Comparison of ENCODE assay signal across 13 cellular contexts in the genomic region with DNA sequence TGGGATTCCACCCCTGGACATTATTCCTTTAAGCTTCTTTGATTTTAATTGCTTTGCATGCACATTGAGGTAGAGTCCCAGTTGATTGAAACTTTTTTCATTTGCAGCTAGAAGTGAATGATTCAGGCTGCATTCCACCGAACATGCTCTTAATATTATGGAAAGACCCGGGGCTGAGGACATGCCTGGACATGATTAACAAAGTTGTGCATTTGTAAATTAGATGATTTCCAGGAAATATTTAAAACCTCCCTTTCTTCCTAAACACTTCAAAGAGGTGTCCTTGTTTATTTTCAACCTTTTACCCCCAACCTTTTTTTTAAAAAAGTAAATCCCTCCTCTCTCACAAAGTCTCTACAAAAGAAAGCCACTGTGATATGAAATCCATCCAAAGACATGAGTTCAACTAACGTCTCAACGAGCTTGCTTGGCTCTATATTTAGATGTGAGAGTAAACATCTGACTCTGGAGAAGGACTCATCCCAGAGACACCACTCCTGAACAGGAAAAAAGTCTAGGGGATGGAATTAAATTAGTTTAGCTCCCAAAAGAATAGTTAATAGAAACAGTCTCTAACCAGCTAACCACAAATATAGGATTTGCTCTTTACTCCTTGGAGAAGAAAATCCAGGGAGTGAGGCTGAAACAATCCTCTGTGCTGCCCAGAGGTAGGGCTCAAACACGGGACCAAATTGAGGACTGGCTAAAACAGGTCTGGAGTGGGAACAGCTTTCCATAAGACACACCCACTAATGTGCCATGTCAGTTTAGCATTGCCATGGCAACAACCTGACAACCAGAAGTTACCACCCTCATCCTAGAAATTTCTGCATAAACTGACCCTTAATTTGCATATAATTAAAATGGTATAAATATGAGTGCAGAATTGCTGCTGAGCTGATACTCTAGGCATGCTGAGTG.
DNase-seq lines count a peak whose midpoint lies in the region; ATAC-seq, FAIRE-seq and TF ChIP-seq lines count a peak whose summit lies in the region.
"Had no signal": no experiment of that assay in that cellular context is flagged by ENCODE, and none has a peak within 500 bp of the region (broad histone marks: within the 10 kb centered on the region; RNA-seq: fewer than 3 reads in every experiment).

No MANE protein-coding gene starts in this region.

- H3K27ac ChIP-seq in SJSA1 = 0 out of 2 replicates have a peak overlapping the region, but pooled peaks have one; percentile 6
- H3K27ac ChIP-seq in neuronal stem cell (replicated peaks; ENCODE audit: low read length) = no peak overlapping the region

- no peak overlapping the region for H3K14ac ChIP-seq in neuronal stem cell (ENCODE audit: low read length)

- H4K91ac ChIP-seq in neuronal stem cell (ENCODE audit: low read depth, low read length, poor library complexity) = no peak overlapping the region

- H3K27me3 ChIP-seq in SJSA1 (replicated peaks) (no peaks in the 10 kb centered on the region), neuronal stem cell (ENCODE audit: control insufficient read depth in 3 of 3, insufficient read depth in 3 of 3, low read depth in 1 of 3, low read length in 3 of 3) (no peaks in the 10 kb centered on the region)

- WGBS in neuronal stem cell (ENCODE audit: extremely low coverage in 2 of 2, insufficient read length in 2 of 2, insufficient replicate concordance in 1 of 2), 2 donors = no CpG with 5 or more reads among the region's 5 CpGs

- H2AK5ac ChIP-seq in neuronal stem cell (ENCODE audit: low read depth, low read length) = no peak overlapping the region

- H3K36me3 ChIP-seq in SJSA1 (no peaks in the 10 kb centered on the region), neuronal stem cell (replicated peaks in 1 of 2; ENCODE audit: control insufficient read depth in 2 of 2, insufficient read depth in 2 of 2, low read length in 2 of 2) (no peaks in the 10 kb centered on the region)

- no peak for ATAC-seq in HG02885 (IDR thresholded peaks at IDR 0.05; ENCODE audit: poor library complexity, unreplicated experiment)

- no peak overlapping the region for H3K4ac ChIP-seq in neuronal stem cell (ENCODE audit: low read length)

- no peak for FAIRE-seq in D721Med (lab: Jason Lieb, UNC)
- FAIRE-seq: colon had no signal

- no peaks in the 10 kb centered on the region for H3K79me1 ChIP-seq in neuronal stem cell (ENCODE audit: low read depth, low read length)

- H3K9me3 ChIP-seq in SJSA1 (replicated peaks) (no peaks in the 10 kb centered on the region), neuronal stem cell (replicated peaks in 1 of 2; ENCODE audit: control insufficient read depth in 2 of 2, insufficient read depth in 1 of 2, low read depth in 1 of 2, low read length in 2 of 2) (peaks cover 0 to 28% of the 10 kb centered on the region in 2 donors)

- H3K18ac ChIP-seq in neuronal stem cell (ENCODE audit: low read length) = no peak overlapping the region

- H3K4me1 ChIP-seq in SJSA1 (replicated peaks) (peaks cover 19% of the 10 kb centered on the region), neuronal stem cell (ENCODE audit: control insufficient read depth in 2 of 2, insufficient read depth in 1 of 2, low read depth in 1 of 2, low read length in 2 of 2) (peaks cover 13 to 20% of the 10 kb centered on the region in 2 donors)

- no peak overlapping the region for H2BK15ac ChIP-seq in neuronal stem cell (ENCODE audit: low read length)

- H2BK5ac ChIP-seq in neuronal stem cell (ENCODE audit: low read length) = no peak overlapping the region

- H3K23ac ChIP-seq in neuronal stem cell (ENCODE audit: low read depth, low read length, poor library complexity) = no peak overlapping the region

- no peak overlapping the region for H3K9ac ChIP-seq in neuronal stem cell (ENCODE audit: low read depth, low read length, poor library complexity)

- DNase-seq in EL (peak; percentile 44), SJSA1 (ENCODE audit: low read depth in 1 of 2, low spot score in 2 of 2) (no peak), fibroblast of gingiva (ENCODE audit: low read depth) (peak; percentile 47), neuronal stem cell (ENCODE audit: low spot score) (no peak), NCI-H187 (lab: John Stamatoyannopoulos, UW) (no peak), NCI-H345 treated with DMSO at 0.1 percent for 48 hours (lab: John Stamatoyannopoulos, UW; ENCODE audit: unreplicated experiment) (no peak), D721Med (ENCODE audit: insufficient read length, low spot score) (no peak)
- DNase-seq: activated CD8-positive, alpha-beta memory T cell treated with anti-CD3 and anti-CD28 coated beads, Interleukin-2, amount 50 U/mL, for 48 hours; Calu3; NCI-H2227 treated with DMSO at 0.1 percent for 48 hours; stimulated activated CD4-positive, alpha-beta T cell treated with anti-CD3 and anti-CD28 coated beads, Interleukin-2, amount 100 ng/mL, for 24 hours had no signal

- no peak overlapping the region for H2BK12ac ChIP-seq in neuronal stem cell (ENCODE audit: low read length)

- no peak overlapping the region for H3K4me2 ChIP-seq in neuronal stem cell (ENCODE audit: insufficient read depth, low read length, poor library complexity, severe bottlenecking)

- no peak overlapping the region for H4K8ac ChIP-seq in neuronal stem cell (ENCODE audit: low read depth, low read length)

- peak overlapping the region; percentile 18 for H2AFZ ChIP-seq in neuronal stem cell (ENCODE audit: low read length)

- H3K4me3 ChIP-seq in SJSA1 = no peak overlapping the region
- no peak overlapping the region for H3K4me3 ChIP-seq in neuronal stem cell (ENCODE audit: low read length in 2 of 2)

- H2BK120ac ChIP-seq in neuronal stem cell (ENCODE audit: low read depth, low read length) = no peak overlapping the region

- TF ChIP-seq CTCF in D721Med (IDR thresholded peaks at IDR 0.05; ENCODE audit: insufficient read depth, missing control alignments) = no peak

Comparison
In these comparisons a context has a peak if more than half of its experiments do, and no peak if none do; other contexts are left out.
1. DNase-seq: peak in EL (single experiment) and fibroblast of gingiva (single experiment); none in SJSA1 (0 of 2), neuronal stem cell (single experiment), NCI-H187 (0 of 2), NCI-H345 treated with DMSO at 0.1 percent for 48 hours (single experiment) and D721Med (single experiment).